In the genomic region with DNA sequence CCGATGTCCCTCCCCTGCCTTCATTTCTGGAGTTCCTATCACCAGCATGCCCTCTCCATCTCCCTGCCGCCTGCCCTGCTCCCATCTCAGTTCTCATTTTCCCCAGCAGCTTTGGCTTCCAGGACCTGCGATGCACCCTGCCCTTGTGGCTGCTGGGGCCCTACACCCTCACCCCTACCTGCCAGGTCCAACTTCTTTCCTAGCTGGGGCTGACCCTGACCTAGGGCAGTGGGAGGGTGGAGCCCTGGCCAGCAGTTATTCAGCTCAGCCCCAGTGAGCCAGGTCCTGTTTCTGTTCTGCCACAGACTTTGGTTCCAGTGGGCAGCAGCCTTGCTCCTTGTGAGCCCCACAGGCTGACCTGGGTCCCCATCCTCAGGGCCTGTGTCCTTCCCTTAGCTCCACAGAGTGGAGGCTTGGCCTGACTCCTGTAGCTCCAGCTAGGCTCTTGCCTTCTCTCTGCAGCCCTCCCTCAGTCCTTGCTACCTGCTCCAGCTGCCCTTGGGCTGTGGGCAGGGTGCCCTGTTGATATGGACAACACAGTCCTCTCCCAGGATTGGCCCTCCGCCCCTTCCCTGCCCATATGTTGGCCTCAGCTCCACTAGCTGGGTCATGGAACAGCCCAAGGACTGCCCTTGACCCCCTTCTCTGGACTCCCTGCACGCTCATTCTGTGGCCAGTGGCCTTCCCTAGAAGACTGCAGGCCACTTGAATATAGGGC, we compare ENCODE assay signal across 17 cellular contexts.
"Had no signal": no experiment of that assay in that cellular context is flagged by ENCODE, and none has a peak within 500 bp of the region (broad histone marks: within the 10 kb centered on the region; RNA-seq: fewer than 3 reads in every experiment).

No MANE protein-coding gene starts in this region.

- H3K27ac ChIP-seq: colonic mucosa, epithelial cell of prostate, left lung, parathyroid adenoma, upper lobe of left lung had no signal

- H3K36me3 ChIP-seq: colonic mucosa, left lung, upper lobe of left lung had no signal

- H3K79me2 ChIP-seq: parathyroid adenoma had no signal

- H3K4me3 ChIP-seq: colonic mucosa, left lung, upper lobe of left lung had no signal

- ATAC-seq: activated CD4-positive, alpha-beta T cell treated with anti-CD3 and anti-CD28 coated beads for 36 hours; activated CD8-positive, alpha-beta memory T cell treated with anti-CD3 and anti-CD28 coated beads, Interleukin-2, amount 10 ng/mL, durations not matched to agents 7 days and 5 days; naive thymus-derived CD4-positive, alpha-beta T cell; WTC11 had no signal

- H2AFZ ChIP-seq: parathyroid adenoma had no signal

- H3K4me1 ChIP-seq: colonic mucosa, left lung had no signal

- H3K9ac ChIP-seq: parathyroid adenoma had no signal

- H3K27me3 ChIP-seq: colonic mucosa, left lung, upper lobe of left lung had no signal

- H3K9me3 ChIP-seq: colonic mucosa, left lung, upper lobe of left lung had no signal

- DNase-seq: activated CD4-positive, alpha-beta T cell treated with anti-CD3 and anti-CD28 coated beads for 36 hours; activated CD4-positive, alpha-beta T cell treated with anti-CD3 and anti-CD28 coated beads, Interleukin-2, amount 50 U/mL, for 48 hours; activated CD8-positive, alpha-beta memory T cell treated with anti-CD3 and anti-CD28 coated beads, Interleukin-2, amount 10 ng/mL, durations not matched to agents 7 days and 5 days; amniotic stem cell; colonic mucosa; endodermal cell; foreskin fibroblast; hypothalamus; islet precursor cell; left lung; naive thymus-derived CD4-positive, alpha-beta T cell; stimulated activated CD4-positive, alpha-beta T cell treated with anti-CD3 and anti-CD28 coated beads, Interleukin-12 subunit alpha, Interleukin-12 subunit beta, amount 100 ng/mL, for 4 hours; stimulated activated CD4-positive, alpha-beta T cell treated with anti-CD3 and anti-CD28 coated beads, Interleukin-1b, Interleukin-23, amount 100 ng/mL, for 48 hours; upper lobe of left lung had no signal
